Comparison of ENCODE assay signal across 1 cellular context in the genomic region with DNA sequence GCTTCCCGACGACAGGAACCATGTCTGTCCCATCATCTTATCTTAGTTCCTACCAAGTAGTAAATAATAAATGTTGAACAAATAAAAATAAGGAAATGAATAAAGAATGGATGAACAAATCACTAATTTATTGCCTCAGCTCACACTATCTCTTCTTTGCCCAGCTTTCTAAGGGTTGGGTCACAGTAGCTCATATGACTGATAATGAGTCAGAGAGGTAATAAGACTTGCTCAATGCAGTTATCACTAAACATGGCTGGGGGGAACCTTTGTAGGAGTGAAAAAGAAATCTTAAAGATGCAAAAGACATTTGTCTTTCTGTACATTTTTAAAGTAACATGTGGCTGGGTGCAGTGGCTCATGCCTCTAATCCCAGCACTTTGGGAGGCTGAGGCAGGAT.
TF ChIP-seq lines count a peak whose summit lies in the region.

No MANE protein-coding gene starts in this region.

TF ChIP-seq in K562, 482 proteins besides CTCF, POLR2A, EP300 and RAD21 (continued from another document):
- TF ChIP-seq, protein P1, sequence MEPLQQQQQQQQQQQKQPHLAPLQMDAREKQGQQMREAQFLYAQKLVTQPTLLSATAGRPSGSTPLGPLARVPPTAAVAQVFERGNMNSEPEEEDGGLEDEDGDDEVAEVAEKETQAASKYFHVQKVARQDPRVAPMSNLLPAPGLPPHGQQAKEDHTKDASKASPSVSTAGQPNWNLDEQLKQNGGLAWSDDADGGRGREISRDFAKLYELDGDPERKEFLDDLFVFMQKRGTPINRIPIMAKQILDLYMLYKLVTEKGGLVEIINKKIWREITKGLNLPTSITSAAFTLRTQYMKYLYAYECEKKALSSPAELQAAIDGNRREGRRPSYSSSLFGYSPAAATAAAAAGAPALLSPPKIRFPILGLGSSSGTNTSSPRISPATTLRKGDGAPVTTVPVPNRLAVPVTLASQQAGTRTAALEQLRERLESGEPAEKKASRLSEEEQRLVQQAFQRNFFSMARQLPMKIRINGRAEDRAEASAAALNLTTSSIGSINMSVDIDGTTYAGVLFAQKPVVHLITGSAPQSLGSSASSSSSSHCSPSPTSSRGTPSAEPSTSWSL (CRISPR knock-in tag; IDR thresholded peaks at IDR 0.05; ENCODE audit: borderline replicate concordance): no peak
- TF ChIP-seq SMARCE1 (IDR thresholded peaks at IDR 0.05): no peak
- no peak for TF ChIP-seq PTTG1 (tag; IDR thresholded peaks at IDR 0.05; ENCODE audit: low read depth)
- TF ChIP-seq ZNF263 (CRISPR knock-in tag; IDR thresholded peaks at IDR 0.05; ENCODE audit: borderline replicate concordance): no peak
- no peak for TF ChIP-seq KLF1 (tag; IDR thresholded peaks at IDR 0.05)
- TF ChIP-seq, protein P2, sequence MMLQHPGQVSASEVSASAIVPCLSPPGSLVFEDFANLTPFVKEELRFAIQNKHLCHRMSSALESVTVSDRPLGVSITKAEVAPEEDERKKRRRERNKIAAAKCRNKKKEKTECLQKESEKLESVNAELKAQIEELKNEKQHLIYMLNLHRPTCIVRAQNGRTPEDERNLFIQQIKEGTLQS (IDR thresholded peaks at IDR 0.05): peak; percentile 20; the same call in 1 of the 2 replicates
- TF ChIP-seq, protein P2 (CRISPR knock-in tag; conservative IDR thresholded peaks at IDR 0.05): no peak
- TF ChIP-seq ZNF12 (CRISPR knock-in tag; IDR thresholded peaks at IDR 0.05): no peak
- no peak for TF ChIP-seq CEBPG (CRISPR knock-in tag; IDR thresholded peaks at IDR 0.05)
- TF ChIP-seq CEBPG (tag; conservative IDR thresholded peaks at IDR 0.05 in 1 of 2, IDR thresholded peaks at IDR 0.05 in 1 of 2): peak; percentile 23 to 53; a peak in 1 of 4 replicates
- TF ChIP-seq FOSL1 (tag; conservative IDR thresholded peaks at IDR 0.05): peak; percentile 62; the same call in 1 of the 2 replicates
- no peak for TF ChIP-seq ZNF224 (CRISPR knock-in tag; IDR thresholded peaks at IDR 0.05)
TF ChIP-seq in K562: peak in this region for 3.
